19 cellular contexts compared by ENCODE assay signal in genomic region chr10:96046546-96046945, GRCh38. TPM values are rescaled to one million over a fixed set of nuclear protein-coding genes. Genes with fewer than 3 reads are reported as not detected.
DNase-seq lines count a peak whose midpoint lies in the region; ATAC-seq, FAIRE-seq and TF ChIP-seq lines count a peak whose summit lies in the region.
"Had no signal": no experiment of that assay in that cellular context is flagged by ENCODE, and none has a peak within 500 bp of the region (broad histone marks: within the 10 kb centered on the region; RNA-seq: fewer than 3 reads in every experiment).

No MANE protein-coding gene starts in this region.

- no peaks in the 10 kb centered on the region for H3K9me3 ChIP-seq in BLaER1 treated with 17β-estradiol and CSF1 and Interleukin-3, amounts not matched to agents 10 nM and 100 nM (replicated peaks in 1 of 11)
- H3K9me3 ChIP-seq in SU-DHL-6 (ENCODE audit: insufficient read depth, low read length): no peaks in the 10 kb centered on the region
- no peaks in the 10 kb centered on the region for H3K9me3 ChIP-seq in ovary
- H3K9me3 ChIP-seq: HAP-1, Peyer's patch, SK-N-SH had no signal

- no peaks in the 10 kb centered on the region for H3K9me3 Mint-ChIP-seq in memory B cell
- H3K9me3 Mint-ChIP-seq: CD8-positive, alpha-beta memory T cell; IgD-negative memory B cell had no signal

- no peak for ATAC-seq in memory B cell (ENCODE audit: low read depth)

- no peak overlapping the region for H2AFZ ChIP-seq in SU-DHL-6 (ENCODE audit: low read depth, low read length, severe bottlenecking)

- H3K4me3 Mint-ChIP-seq in memory B cell: no peak overlapping the region
- H3K4me3 Mint-ChIP-seq: B cell had no signal

- FAIRE-seq in GM19239 (lab: Jason Lieb, UNC): peak; percentile 52

- DNase-seq in GM19239 (ENCODE audit: insufficient read length, low spot score) (no peak), memory B cell (ENCODE audit: low spot score in 2 of 2) (no peak), SKM-1 treated with dmso at 0.1 percent for 144 hours (lab: John Stamatoyannopoulos, UW; ENCODE audit: unreplicated experiment) (no peak), ovary (no peak), OCI-M2 (lab: John Stamatoyannopoulos, UW; ENCODE audit: unreplicated experiment) (no peak)
- DNase-seq in activated CD4-positive, alpha-beta T cell treated with anti-CD3 and anti-CD28 coated beads for 1 hour: no peak
- DNase-seq: CD8-positive, alpha-beta memory T cell; DMS 273 treated with DMSO at 0.1 percent for 48 hours; EL; NCI-H146; NCI-H345; Peyer's patch; Right ventricle myocardium superior; SK-N-SH had no signal

- peaks cover 50% of the 10 kb centered on the region for H3K4me1 Mint-ChIP-seq in memory B cell

- peaks cover 25 to 54% (median 44%) of the 10 kb centered on the region in 10 experiments for H3K4me1 ChIP-seq in BLaER1 treated with 17β-estradiol and CSF1 and Interleukin-3, amounts not matched to agents 10 nM and 100 nM
- no peaks in the 10 kb centered on the region for H3K4me1 ChIP-seq in ovary (ENCODE audit: insufficient read depth)

- H3K4me2 ChIP-seq in BLaER1 treated with 17β-estradiol and CSF1 and Interleukin-3, amounts not matched to agents 10 nM and 100 nM: peak overlapping the region; percentile 82 to 97 (median 90)
- H3K4me2 ChIP-seq in SU-DHL-6 (ENCODE audit: low read depth, low read length, poor library complexity, severe bottlenecking): peak overlapping the region; percentile 83

- H3K4me3 ChIP-seq in BLaER1 treated with 17β-estradiol and CSF1 and Interleukin-3, amounts not matched to agents 10 nM and 100 nM: peak overlapping the region in 6 of 10 experiments; percentile 74 to 93 (median 87); a peak in 9 of 20 replicates
- H3K4me3 ChIP-seq in SU-DHL-6 (ENCODE audit: insufficient read depth, low read length, poor library complexity, severe bottlenecking): no peak overlapping the region
- no peak overlapping the region for H3K4me3 ChIP-seq in ovary
- H3K4me3 ChIP-seq: HAP-1, Peyer's patch had no signal

- peaks cover 61% of the 10 kb centered on the region for H3K79me2 ChIP-seq in SU-DHL-6 (ENCODE audit: insufficient read depth, low read length)

- TF ChIP-seq EP300 in ovary (IDR thresholded peaks at IDR 0.05): no peak

- intact Hi-C loops in ovary (cut with DNase I): no loop called here

- H3K36me3 ChIP-seq in BLaER1 treated with 17β-estradiol and CSF1 and Interleukin-3, amounts not matched to agents 10 nM and 100 nM: peaks cover 36 to 60% (median 57%) of the 10 kb centered on the region in 11 experiments; a peak in 21 of 22 replicates
- peaks cover 13% of the 10 kb centered on the region; the same call in 1 of the 2 replicates for H3K36me3 ChIP-seq in SU-DHL-6 (ENCODE audit: low read length)
- H3K36me3 ChIP-seq in ovary: no peaks in the 10 kb centered on the region

- H3K27me3 Mint-ChIP-seq in memory B cell: no peaks in the 10 kb centered on the region
- H3K27me3 Mint-ChIP-seq: B cell; CD8-positive, alpha-beta memory T cell; IgD-negative memory B cell had no signal

- TF ChIP-seq POLR2A in ovary (IDR thresholded peaks at IDR 0.05): no peak

- peaks cover 20 to 75% (median 61%) of the 10 kb centered on the region in 11 experiments; a peak in 19 of 22 replicates for H4K20me1 ChIP-seq in BLaER1 treated with 17β-estradiol and CSF1 and Interleukin-3, amounts not matched to agents 10 nM and 100 nM
- H4K20me1 ChIP-seq in SU-DHL-6 (ENCODE audit: low read depth, low read length): no peaks in the 10 kb centered on the region

- H3K27me3 ChIP-seq in BLaER1 treated with 17β-estradiol and CSF1 and Interleukin-3, amounts not matched to agents 10 nM and 100 nM: no peaks in the 10 kb centered on the region
- H3K27me3 ChIP-seq in SU-DHL-6 (ENCODE audit: low read length): no peaks in the 10 kb centered on the region
- no peaks in the 10 kb centered on the region for H3K27me3 ChIP-seq in ovary
- H3K27me3 ChIP-seq: Peyer's patch had no signal

- peak overlapping the region in 6 of 11 experiments; percentile 7 to 99 (median 98); a peak in 12 of 22 replicates for H3K9ac ChIP-seq in BLaER1 treated with 17β-estradiol and CSF1 and Interleukin-3, amounts not matched to agents 10 nM and 100 nM
- no peak overlapping the region for H3K9ac ChIP-seq in SU-DHL-6 (ENCODE audit: low read length)
- H3K9ac ChIP-seq: SK-N-SH had no signal

- no peaks in the 10 kb centered on the region for H3K9me2 ChIP-seq in SU-DHL-6 (replicated peaks; ENCODE audit: insufficient read depth, low read length)
- H3K9me2 ChIP-seq: SK-N-SH had no signal

- peaks cover 17% of the 10 kb centered on the region for H3K36me3 Mint-ChIP-seq in memory B cell

- H3F3A ChIP-seq in SU-DHL-6 (ENCODE audit: insufficient read depth): no peaks in the 10 kb centered on the region

- no peak overlapping the region for H3K27ac ChIP-seq in BLaER1 treated with 17β-estradiol and CSF1 and Interleukin-3, amounts not matched to agents 10 nM and 100 nM
- H3K27ac ChIP-seq in SU-DHL-6 (ENCODE audit: low read depth, low read length) (no peak overlapping the region), ovary (no peak overlapping the region)

- TF ChIP-seq CTCF in SU-DHL-6 (IDR thresholded peaks at IDR 0.05; ENCODE audit: insufficient read depth, low read length, poor library complexity, severe bottlenecking) (no peak), ovary (IDR thresholded peaks at IDR 0.05) (no peak)

- 68 to 79% (median 77%) methylated on average over 1 of the region's 1 CpG for WGBS in ovary, 3 donors

- H3K27ac Mint-ChIP-seq in memory B cell: peak overlapping the region; percentile 58
- H3K27ac Mint-ChIP-seq: B cell, IgD-negative memory B cell had no signal

RNA-seq across cellular contexts. Expression of gene CCNJ, which starts 3.2 kb away (rescaled TPM):
- total RNA-seq in ovary: 1 to 10 TPM; 3.6 to 7.2 (median 5.9) TPM
- polyA plus RNA-seq in ovary: 1 to 10 TPM; 3.1 to 4.8 TPM

Comparison
In these comparisons a context has a peak if more than half of its experiments do, and no peak if none do; other contexts are left out.
1. H3K4me3 ChIP-seq: peak in BLaER1 treated with 17β-estradiol and CSF1 and Interleukin-3, amounts not matched to agents 10 nM and 100 nM (6 of 10); none in SU-DHL-6 (single experiment) and ovary (single experiment).